In genomic region chr6:3484946-3485345, GRCh38 we compare ENCODE assay signal across 31 cellular contexts.
"Had no signal": no experiment of that assay in that cellular context is flagged by ENCODE, and none has a peak within 500 bp of the region (broad histone marks: within the 10 kb centered on the region; RNA-seq: fewer than 3 reads in every experiment).

No MANE protein-coding gene starts in this region.

- H3K4me1 ChIP-seq: ascending aorta, breast epithelium, esophagus muscularis mucosa, foreskin keratinocyte, gastrocnemius medialis had no signal

- H3K27ac ChIP-seq: ascending aorta, breast epithelium, cardiac muscle cell, coronary artery, esophagus muscularis mucosa, foreskin keratinocyte, gastrocnemius medialis, VCaP had no signal

- H3K9me3 Mint-ChIP-seq: effector memory CD8-positive, alpha-beta T cell had no signal

- H3K27ac Mint-ChIP-seq: activated CD4-positive, alpha-beta memory T cell treated with anti-CD3 and anti-CD28 coated beads for 36 hours; activated CD8-positive, alpha-beta memory T cell treated with anti-CD3 and anti-CD28 coated beads, Interleukin-2, amount 10 ng/mL, durations not matched to agents 7 days and 5 days; activated CD8-positive, alpha-beta T cell treated with anti-CD3 and anti-CD28 coated beads, Interleukin-2, amount 10 ng/mL, durations not matched to agents 7 days and 5 days; activated naive CD4-positive, alpha-beta T cell treated with anti-CD3 and anti-CD28 coated beads for 36 hours; activated naive CD4-positive, alpha-beta T cell treated with anti-CD3 and anti-CD28 coated beads, Interleukin-2, amount 50 U/mL, for 72 hours; activated naive CD8-positive, alpha-beta T cell treated with anti-CD3 and anti-CD28 coated beads, Interleukin-2, amount 10 ng/mL, durations not matched to agents 7 days and 5 days; activated T-helper 1 cell treated with anti-CD3 and anti-CD28 coated beads, Interleukin-12 subunit alpha, Interleukin-12 subunit beta, Interleukin-2, Interleukin-4 antibody, amounts not matched to agents 30 ng/mL and 10 ng/mL and 1 ng/mL, durations not matched to agents 14 hours and 24 hours and 36 hours; activated T-helper 2 cell treated with anti-CD3 and anti-CD28 coated beads, Interferon-gamma antibody, Interleukin-2, Interleukin-4, amounts not matched to agents 10 μg/mL and 5 μg/mL and 100 μg/mL, durations not matched to agents 14 hours and 24 hours and 36 hours; brain; dendritic cell treated with granulocyte-macrophage colony-stimulating factor and Interleukin-4, amounts not matched to agents 40 ng/mL and 50 ng/mL, for 4 days; effector memory CD8-positive, alpha-beta T cell; WTC11 had no signal

- H3K4me3 Mint-ChIP-seq: activated CD4-positive, alpha-beta memory T cell treated with anti-CD3 and anti-CD28 coated beads for 36 hours; activated CD8-positive, alpha-beta memory T cell treated with anti-CD3 and anti-CD28 coated beads, Interleukin-2, amount 10 ng/mL, durations not matched to agents 7 days and 5 days; activated CD8-positive, alpha-beta T cell treated with anti-CD3 and anti-CD28 coated beads, Interleukin-2, amount 10 ng/mL, durations not matched to agents 7 days and 5 days; activated naive CD4-positive, alpha-beta T cell treated with anti-CD3 and anti-CD28 coated beads for 36 hours; activated naive CD8-positive, alpha-beta T cell treated with anti-CD3 and anti-CD28 coated beads, Interleukin-2, amount 10 ng/mL, durations not matched to agents 7 days and 5 days; activated T-helper 1 cell treated with anti-CD3 and anti-CD28 coated beads, Interleukin-12 subunit alpha, Interleukin-12 subunit beta, Interleukin-2, Interleukin-4 antibody, amounts not matched to agents 30 ng/mL and 10 ng/mL and 1 ng/mL, durations not matched to agents 14 hours and 24 hours and 36 hours; brain; dendritic cell treated with granulocyte-macrophage colony-stimulating factor and Interleukin-4, amounts not matched to agents 40 ng/mL and 50 ng/mL, for 4 days; effector memory CD8-positive, alpha-beta T cell; WTC11 had no signal

- ATAC-seq: activated CD4-positive, CD25-positive, alpha-beta regulatory T cell treated with anti-CD3 and anti-CD28 coated beads, Interleukin-2, amount 50 U/mL, for 24 hours; activated CD8-positive, alpha-beta memory T cell treated with anti-CD3 and anti-CD28 coated beads, Interleukin-2, amount 10 ng/mL, durations not matched to agents 7 days and 5 days; activated CD8-positive, alpha-beta T cell treated with anti-CD3 and anti-CD28 coated beads, Interleukin-2, amount 10 ng/mL, durations not matched to agents 7 days and 5 days; activated naive CD4-positive, alpha-beta T cell treated with anti-CD3 and anti-CD28 coated beads, Interleukin-2, amount 50 U/mL, for 72 hours; effector memory CD8-positive, alpha-beta T cell; gastrocnemius medialis; WTC11 had no signal

- DNase-seq: activated CD4-positive, alpha-beta memory T cell treated with anti-CD3 and anti-CD28 coated beads for 36 hours; activated CD4-positive, alpha-beta T cell treated with anti-CD3 and anti-CD28 coated beads for 48 hours; activated CD8-positive, alpha-beta memory T cell treated with anti-CD3 and anti-CD28 coated beads, Interleukin-2, amount 10 ng/mL, durations not matched to agents 7 days and 5 days; activated CD8-positive, alpha-beta memory T cell treated with anti-CD3 and anti-CD28 coated beads, Interleukin-2, amount 50 U/mL, for 4 hours; activated CD8-positive, alpha-beta T cell treated with anti-CD3 and anti-CD28 coated beads, Interleukin-2, amount 10 ng/mL, durations not matched to agents 7 days and 5 days; activated effector memory CD4-positive, alpha-beta T cell treated with anti-CD3 and anti-CD28 coated beads, Interleukin-2, amount 50 U/mL, for 16 hours; activated naive CD4-positive, alpha-beta T cell treated with anti-CD3 and anti-CD28 coated beads for 36 hours; activated naive CD8-positive, alpha-beta T cell treated with anti-CD3 and anti-CD28 coated beads, Interleukin-2, amount 10 ng/mL, durations not matched to agents 7 days and 5 days; activated T-cell treated with anti-CD3 and anti-CD28 coated beads, Interleukin-2, amount 50 U/mL, for 1 hour; activated T-cell treated with anti-CD3 and anti-CD28 coated beads, Interleukin-2, amount 50 U/mL, for 48 hours; central memory CD4-positive, alpha-beta T cell; cerebellar nuclear complex; effector CD4-positive, alpha-beta T cell; effector memory CD8-positive, alpha-beta T cell; erythroblast; gastrocnemius medialis; T-helper 2 cell had no signal

- H3K27me3 ChIP-seq: ascending aorta, breast epithelium, cardiac muscle cell, esophagus muscularis mucosa, gastrocnemius medialis had no signal

- H3K36me3 ChIP-seq: ascending aorta, breast epithelium, cardiac muscle cell, esophagus muscularis mucosa, gastrocnemius medialis had no signal

- H3K36me3 Mint-ChIP-seq: activated CD4-positive, alpha-beta memory T cell treated with anti-CD3 and anti-CD28 coated beads for 36 hours; activated CD8-positive, alpha-beta memory T cell treated with anti-CD3 and anti-CD28 coated beads, Interleukin-2, amount 10 ng/mL, durations not matched to agents 7 days and 5 days; activated naive CD8-positive, alpha-beta T cell treated with anti-CD3 and anti-CD28 coated beads, Interleukin-2, amount 10 ng/mL, durations not matched to agents 7 days and 5 days; brain had no signal

- H3K4me3 ChIP-seq: ascending aorta, breast epithelium, cardiac muscle cell, coronary artery, esophagus muscularis mucosa, gastrocnemius medialis had no signal

- H3K9me3 ChIP-seq: ascending aorta, gastrocnemius medialis had no signal

- H3K4me1 Mint-ChIP-seq: activated CD8-positive, alpha-beta memory T cell treated with anti-CD3 and anti-CD28 coated beads, Interleukin-2, amount 10 ng/mL, durations not matched to agents 7 days and 5 days had no signal
